Comparison of ENCODE assay signal across 29 cellular contexts in genomic region chr3:57275393-57275792, GRCh38.
"Had no signal": no experiment of that assay in that cellular context is flagged by ENCODE, and none has a peak within 500 bp of the region (broad histone marks: within the 10 kb centered on the region; RNA-seq: fewer than 3 reads in every experiment).

No MANE protein-coding gene starts in this region.

- H3K9me3 ChIP-seq: neutrophil, pancreas, psoas muscle, right lobe of liver, suprapubic skin, testis, tibial artery, upper lobe of right lung, uterus had no signal

- H3K4me3 ChIP-seq: pancreas, psoas muscle, right lobe of liver, sigmoid colon, suprapubic skin, testis, tibial artery, transverse colon, upper lobe of right lung, uterus had no signal

- H3K27me3 ChIP-seq: neutrophil, pancreas, right lobe of liver, sigmoid colon, suprapubic skin, testis, tibial artery, transverse colon, upper lobe of right lung, uterus had no signal

- H3K9me3 Mint-ChIP-seq: natural killer cell treated with Interleukin-12 subunit alpha and Interleukin-12 subunit beta and Interleukin-15 and Interleukin-18, amount 100 ng/mL, for 72 hours; stimulated activated effector memory CD8-positive, alpha-beta T cell treated with anti-CD3 and anti-CD28 coated beads, Interleukin-12 subunit alpha, Interleukin-12 subunit beta, amount 100 ng/mL, for 72 hours; type B pancreatic cell had no signal

- H3K4me3 Mint-ChIP-seq: naive thymus-derived CD8-positive, alpha-beta T cell; natural killer cell treated with Interleukin-12 subunit alpha and Interleukin-12 subunit beta and Interleukin-15 and Interleukin-18, amount 100 ng/mL, for 72 hours; nephron progenitor cell; neural crest cell; stimulated activated effector memory CD8-positive, alpha-beta T cell treated with anti-CD3 and anti-CD28 coated beads, Interleukin-12 subunit alpha, Interleukin-12 subunit beta, amount 100 ng/mL, for 72 hours; stimulated activated naive B cell treated with anti-CD40 and anti-IgM and Interleukin-4, amounts not matched to agents 10 μg/mL and 1 μg/mL and 100 μg/mL, for 72 hours; stimulated activated naive CD8-positive, alpha-beta T cell treated with anti-CD3 and anti-CD28 coated beads, Interleukin-15, Interleukin-2, amounts not matched to agents 100 ng/mL and 50 ng/mL, for 24 hours; type B pancreatic cell had no signal

- H3K27ac Mint-ChIP-seq: naive thymus-derived CD8-positive, alpha-beta T cell; natural killer cell treated with Interleukin-12 subunit alpha and Interleukin-12 subunit beta and Interleukin-15 and Interleukin-18, amount 100 ng/mL, for 72 hours; nephron progenitor cell; progenitor cell of endocrine pancreas; stimulated activated effector memory CD8-positive, alpha-beta T cell treated with anti-CD3 and anti-CD28 coated beads, Interleukin-12 subunit alpha, Interleukin-12 subunit beta, amount 100 ng/mL, for 72 hours; stimulated activated naive B cell treated with anti-CD40 and anti-IgM and Interleukin-4, amounts not matched to agents 10 μg/mL and 1 μg/mL and 100 μg/mL, for 72 hours; stimulated activated naive CD8-positive, alpha-beta T cell treated with anti-CD3 and anti-CD28 coated beads, Interleukin-15, Interleukin-2, amounts not matched to agents 100 ng/mL and 50 ng/mL, for 24 hours; type B pancreatic cell had no signal

- ATAC-seq: naive thymus-derived CD8-positive, alpha-beta T cell; natural killer cell treated with Interleukin-12 subunit alpha and Interleukin-12 subunit beta and Interleukin-15 and Interleukin-18, amount 100 ng/mL, for 72 hours; pancreas; right cardiac atrium; right lobe of liver; stimulated activated effector memory CD8-positive, alpha-beta T cell treated with anti-CD3 and anti-CD28 coated beads, Interleukin-12 subunit alpha, Interleukin-12 subunit beta, amount 100 ng/mL, for 72 hours; stimulated activated naive B cell treated with anti-CD40 and anti-IgM and Interleukin-4, amounts not matched to agents 10 μg/mL and 1 μg/mL and 100 μg/mL, for 72 hours; upper lobe of right lung had no signal

- H3K27ac ChIP-seq: neutrophil, pancreas, psoas muscle, right lobe of liver, sigmoid colon, suprapubic skin, testis, tibial artery, transverse colon, upper lobe of right lung, uterus had no signal

- H3K36me3 ChIP-seq: uterus had no signal

- H3K4me1 ChIP-seq: pancreas, psoas muscle, sigmoid colon, suprapubic skin, testis, tibial artery, transverse colon, upper lobe of right lung, uterus had no signal

- H3K4me1 Mint-ChIP-seq: naive thymus-derived CD8-positive, alpha-beta T cell; nephron progenitor cell; neural crest cell; stimulated activated effector memory CD8-positive, alpha-beta T cell treated with anti-CD3 and anti-CD28 coated beads, Interleukin-12 subunit alpha, Interleukin-12 subunit beta, amount 100 ng/mL, for 72 hours; stimulated activated naive B cell treated with anti-CD40 and anti-IgM and Interleukin-4, amounts not matched to agents 10 μg/mL and 1 μg/mL and 100 μg/mL, for 72 hours had no signal

- DNase-seq: naive thymus-derived CD8-positive, alpha-beta T cell; nephron progenitor cell; nucleus accumbens; pancreas; psoas muscle; right cardiac atrium; right lobe of liver; sigmoid colon; small intestine; stimulated activated CD4-positive, alpha-beta T cell treated with anti-CD3 and anti-CD28 coated beads, Interleukin-15, amount 100 ng/mL, for 24 hours; stimulated activated CD4-positive, alpha-beta T cell treated with anti-CD3 and anti-CD28 coated beads, Interleukin-2, amount 100 ng/mL, for 24 hours; stimulated activated CD4-positive, alpha-beta T cell treated with anti-CD3 and anti-CD28 coated beads, Interleukin-2, amount 100 ng/mL, for 48 hours; stimulated activated CD4-positive, alpha-beta T cell treated with anti-CD3 and anti-CD28 coated beads, Interleukin-4, amount 100 ng/mL, for 24 hours; stimulated activated naive B cell treated with anti-CD40 and anti-IgM and Interleukin-4, amounts not matched to agents 10 μg/mL and 1 μg/mL and 100 μg/mL, for 72 hours; stimulated activated naive CD4-positive, alpha-beta T cell treated with Interleukin-2 at 50 U/mL for 16 hours; substantia nigra; testis; tibial artery; transverse colon; upper lobe of right lung; uterus had no signal

- H3K27me3 Mint-ChIP-seq: naive thymus-derived CD8-positive, alpha-beta T cell; natural killer cell treated with Interleukin-12 subunit alpha and Interleukin-12 subunit beta and Interleukin-15 and Interleukin-18, amount 100 ng/mL, for 72 hours; progenitor cell of endocrine pancreas; stimulated activated naive B cell treated with anti-CD40 and anti-IgM and Interleukin-4, amounts not matched to agents 10 μg/mL and 1 μg/mL and 100 μg/mL, for 72 hours; stimulated activated naive CD8-positive, alpha-beta T cell treated with anti-CD3 and anti-CD28 coated beads, Interleukin-15, Interleukin-2, amounts not matched to agents 100 ng/mL and 50 ng/mL, for 24 hours; type B pancreatic cell had no signal
